Comparison of ENCODE assay signal across 8 cellular contexts in the genomic region with DNA sequence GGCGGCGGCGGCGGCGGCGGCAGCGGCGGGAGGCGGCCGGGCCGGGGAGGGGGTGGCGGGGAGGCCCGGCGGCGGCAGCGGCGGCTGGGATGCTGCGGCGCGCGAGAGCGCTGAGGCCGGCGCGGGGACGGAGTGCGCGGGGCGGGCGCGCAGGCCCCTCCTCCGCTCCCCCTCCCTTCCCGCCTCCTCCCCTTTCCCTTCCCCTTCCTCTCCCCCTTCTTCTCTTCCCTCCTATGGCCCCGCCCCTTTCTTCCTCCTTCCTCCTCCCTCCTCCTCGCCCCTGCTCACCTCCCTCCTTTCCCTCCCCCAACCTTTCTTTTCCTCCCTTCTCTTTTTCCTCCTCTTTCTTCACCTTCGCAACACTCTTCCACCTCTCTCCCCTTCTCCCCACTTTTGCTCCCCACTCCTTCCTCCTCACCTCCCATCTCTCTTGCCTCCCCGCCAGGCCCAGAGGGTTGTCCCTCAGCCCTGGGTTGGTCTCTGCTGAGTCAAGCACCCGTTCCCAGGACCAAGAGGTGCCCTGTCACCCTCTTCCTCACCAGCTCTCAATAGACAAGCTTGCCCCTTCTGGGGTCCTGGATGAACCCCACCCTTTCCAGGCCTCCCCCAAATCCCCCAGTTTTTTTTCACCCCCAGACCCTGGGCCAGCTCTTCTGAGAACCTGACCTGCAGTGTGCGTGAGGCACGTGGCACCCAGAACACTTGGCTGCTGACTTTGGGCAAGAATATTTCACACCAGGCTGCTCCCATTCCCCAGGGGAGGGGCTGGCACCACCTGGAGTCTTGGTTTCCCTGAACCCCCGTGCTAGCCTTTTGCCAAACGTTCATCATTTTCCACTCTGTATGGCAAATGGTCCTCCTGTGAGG. TPM values are rescaled to one million over a fixed set of nuclear protein-coding genes. Genes with fewer than 3 reads are reported as not detected.
DNase-seq lines count a peak whose midpoint lies in the region; ATAC-seq and TF ChIP-seq lines count a peak whose summit lies in the region.

A gene with protein sequence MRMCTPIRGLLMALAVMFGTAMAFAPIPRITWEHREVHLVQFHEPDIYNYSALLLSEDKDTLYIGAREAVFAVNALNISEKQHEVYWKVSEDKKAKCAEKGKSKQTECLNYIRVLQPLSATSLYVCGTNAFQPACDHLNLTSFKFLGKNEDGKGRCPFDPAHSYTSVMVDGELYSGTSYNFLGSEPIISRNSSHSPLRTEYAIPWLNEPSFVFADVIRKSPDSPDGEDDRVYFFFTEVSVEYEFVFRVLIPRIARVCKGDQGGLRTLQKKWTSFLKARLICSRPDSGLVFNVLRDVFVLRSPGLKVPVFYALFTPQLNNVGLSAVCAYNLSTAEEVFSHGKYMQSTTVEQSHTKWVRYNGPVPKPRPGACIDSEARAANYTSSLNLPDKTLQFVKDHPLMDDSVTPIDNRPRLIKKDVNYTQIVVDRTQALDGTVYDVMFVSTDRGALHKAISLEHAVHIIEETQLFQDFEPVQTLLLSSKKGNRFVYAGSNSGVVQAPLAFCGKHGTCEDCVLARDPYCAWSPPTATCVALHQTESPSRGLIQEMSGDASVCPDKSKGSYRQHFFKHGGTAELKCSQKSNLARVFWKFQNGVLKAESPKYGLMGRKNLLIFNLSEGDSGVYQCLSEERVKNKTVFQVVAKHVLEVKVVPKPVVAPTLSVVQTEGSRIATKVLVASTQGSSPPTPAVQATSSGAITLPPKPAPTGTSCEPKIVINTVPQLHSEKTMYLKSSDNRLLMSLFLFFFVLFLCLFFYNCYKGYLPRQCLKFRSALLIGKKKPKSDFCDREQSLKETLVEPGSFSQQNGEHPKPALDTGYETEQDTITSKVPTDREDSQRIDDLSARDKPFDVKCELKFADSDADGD (minus strand): TSS at position 136 of the 867 bp plus-strand sequence. CDS start 92,657 bp downstream, outside the sequence.

- H3K27me3 ChIP-seq in thyroid gland, result no peaks in the 10 kb centered on the region

- POLR2A ChIA-PET in naive thymus-derived CD8-positive, alpha-beta T cell (lab: Charles Lee), result interaction anchor here (1.1 to 6.2 kb wide), 10 partner anchors 8 to 54 kb away, joined by 3 to 63 read pairs (median 7); no protein-coding TSS in a partner anchor

- peaks cover 0 to 2% (median 0%) of the 10 kb centered on the region in 9 donors for H3K9me3 Mint-ChIP-seq in naive thymus-derived CD8-positive, alpha-beta T cell

- peak in 1 of 2 donors; percentile 24 for TF ChIP-seq POLR2A in thyroid gland (IDR thresholded peaks at IDR 0.05)

- H3K4me1 Mint-ChIP-seq in naive thymus-derived CD8-positive, alpha-beta T cell, result peaks cover 54 to 92% (median 89%) of the 10 kb centered on the region in 4 donors

- DNase-seq in NK-92 treated with Interleukin-12 subunit alpha and Interleukin-12 subunit beta, amount 100 ng/mL, for 24 hours (lab: John Stamatoyannopoulos, UW), result peak; percentile 71
- DNase-seq in NK-92 (lab: John Stamatoyannopoulos, UW; ENCODE audit: unreplicated experiment) (no peak), NCI-H748 treated with DMSO at 0.1 percent for 48 hours (lab: John Stamatoyannopoulos, UW) (peak; percentile 47), activated T-cell treated with anti-CD3 and anti-CD28 coated beads for 4 hours (peak; percentile 55), fibroblast of pulmonary artery (ENCODE audit: low read depth) (peak; percentile 22), thyroid gland (peak; percentile 80 to 85)
- DNase-seq in naive thymus-derived CD8-positive, alpha-beta T cell, result peak in 5 of 10 donors; percentile 21 to 56 (median 45)

- no peaks in the 10 kb centered on the region for H3K36me3 ChIP-seq in thyroid gland

- peak within 1 kb of the TSS; percentile 88 to 98 (median 96) for H3K27ac Mint-ChIP-seq in naive thymus-derived CD8-positive, alpha-beta T cell

- H3K4me3 Mint-ChIP-seq in naive thymus-derived CD8-positive, alpha-beta T cell, result peak within 1 kb of the TSS; percentile 79 to 99 (median 98)

- peak; percentile 40 for ATAC-seq in HG03103 (IDR thresholded peaks at IDR 0.05; ENCODE audit: low read depth, unreplicated experiment)
- ATAC-seq in naive thymus-derived CD8-positive, alpha-beta T cell, result peak in 1 of 2 donors; percentile 5

- H3K27ac ChIP-seq in thyroid gland, result peak within 1 kb of the TSS; percentile 47 to 56 (median 56)

- H3K4me3 ChIP-seq in fibroblast of pulmonary artery (replicated peaks; ENCODE audit: low read depth, low read length), result peak within 1 kb of the TSS; percentile 21
- peak within 1 kb of the TSS; percentile 53 to 77 (median 73) for H3K4me3 ChIP-seq in thyroid gland (replicated peaks in 1 of 3)

- intact Hi-C loops in thyroid gland (cut with DNase I), result no loop called here

- no peak for TF ChIP-seq CTCF in fibroblast of pulmonary artery (IDR thresholded peaks at IDR 0.05; ENCODE audit: low read length, missing control alignments)
- no peak for TF ChIP-seq CTCF in thyroid gland (IDR thresholded peaks at IDR 0.05)

- H3K27me3 Mint-ChIP-seq in naive thymus-derived CD8-positive, alpha-beta T cell, result no peaks in the 10 kb centered on the region

- H3K36me3 Mint-ChIP-seq in naive thymus-derived CD8-positive, alpha-beta T cell, result peaks cover 0 to 6% (median 0%) of the 10 kb centered on the region in 3 donors

- H3K9me3 ChIP-seq in thyroid gland, result no peaks in the 10 kb centered on the region

- H3K4me1 ChIP-seq in thyroid gland, result peaks cover 14 to 28% of the 10 kb centered on the region in 2 donors

- WGBS in thyroid gland, 2 donors, result 10 to 15% methylated on average over 30 to 31 of the region's 42 CpGs

RNA-seq across cellular contexts. Expression of the gene that starts here (rescaled TPM):
- total RNA-seq in naive thymus-derived CD8-positive, alpha-beta T cell, result 100 to 1,000 TPM; 565 to 573 TPM
- 100 to 1,000 TPM; 154 to 359 (median 176) TPM for polyA plus RNA-seq in naive thymus-derived CD8-positive, alpha-beta T cell
- total RNA-seq in thyroid gland, result 10 to 100 TPM; 19.9 to 29.6 (median 28.9) TPM

Comparison
In these comparisons a context has a peak if more than half of its experiments do, and no peak if none do; other contexts are left out.
1. RNA of the gene that starts here (total RNA-seq): 565 to 573 TPM in naive thymus-derived CD8-positive, alpha-beta T cell; 19.9 to 29.6 TPM in thyroid gland; every median in the first group is over 10 times any median in the second.